ENCODE assay signal across 2 cellular contexts in genomic region chr3:17634964-17635363, GRCh38.
TF ChIP-seq lines count a peak whose summit lies in the region.

No MANE protein-coding gene starts in this region.

TF ChIP-seq in IMR-90, 13 proteins besides CTCF, POLR2A, EP300 and RAD21 (continued from another document):
- TF ChIP-seq ELK1 (IDR thresholded peaks at IDR 0.05; ENCODE audit: borderline replicate concordance, low read depth, low read length), result no peak
- TF ChIP-seq SMC3 (IDR thresholded peaks at IDR 0.05; ENCODE audit: low read depth, low read length), result no peak
- no peak for TF ChIP-seq MXI1 (IDR thresholded peaks at IDR 0.05; ENCODE audit: borderline replicate concordance, low read depth, low read length)
- TF ChIP-seq BHLHE40 (IDR thresholded peaks at IDR 0.05; ENCODE audit: low read depth, low read length), result no peak
- TF ChIP-seq MAZ (IDR thresholded peaks at IDR 0.05; ENCODE audit: borderline replicate concordance, low read depth, low read length), result no peak
- no peak for TF ChIP-seq USF2 (IDR thresholded peaks at IDR 0.05; ENCODE audit: low read depth, low read length)
- no peak for TF ChIP-seq MAFK (IDR thresholded peaks at IDR 0.05; ENCODE audit: low read depth, low read length)
TF ChIP-seq in IMR-90: peak in this region for 0.

TF ChIP-seq in K562, 482 proteins besides CTCF, POLR2A, EP300 and RAD21 (continued from another document):
- TF ChIP-seq HOMEZ (CRISPR knock-in tag; IDR thresholded peaks at IDR 0.05) (no peak), SRSF9 (IDR thresholded peaks at IDR 0.05; ENCODE audit: borderline replicate concordance, low read depth, low read length) (no peak), E2F3 (CRISPR knock-in tag; IDR thresholded peaks at IDR 0.05) (no peak), PBX2 (CRISPR knock-in tag; IDR thresholded peaks at IDR 0.05; ENCODE audit: low read depth) (no peak), PBX2 (tag; conservative IDR thresholded peaks at IDR 0.05; ENCODE audit: low read depth) (no peak), ZNF347 (CRISPR knock-in tag; IDR thresholded peaks at IDR 0.05; ENCODE audit: low read depth) (no peak), CHAMP1 (IDR thresholded peaks at IDR 0.05) (peak; percentile 39; the same call in 1 of the 2 replicates), XRCC5 (IDR thresholded peaks at IDR 0.05; ENCODE audit: low read depth, low read length) (no peak), TOE1 (IDR thresholded peaks at IDR 0.05; ENCODE audit: borderline replicate concordance) (no peak), TOE1 (CRISPR knock-in tag; IDR thresholded peaks at IDR 0.05; ENCODE audit: borderline replicate concordance, low read depth) (no peak), CREM (IDR thresholded peaks at IDR 0.05; ENCODE audit: low read depth) (no peak), SNIP1 (IDR thresholded peaks at IDR 0.05; ENCODE audit: low read depth) (no peak), NFE2 (IDR thresholded peaks at IDR 0.05; ENCODE audit: low read depth) (peak; percentile 70), CAMTA2 (CRISPR knock-in tag; conservative IDR thresholded peaks at IDR 0.05) (no peak), FOXA1 (IDR thresholded peaks at IDR 0.05; ENCODE audit: borderline replicate concordance) (no peak), HLTF (IDR thresholded peaks at IDR 0.05) (peak; percentile 75), THRB (CRISPR knock-in tag; conservative IDR thresholded peaks at IDR 0.05) (no peak), ZNF274 (IDR thresholded peaks at IDR 0.05; ENCODE audit: borderline replicate concordance, low read depth, low read length) (no peak)
